In genomic region chr19:16605552-16605951, GRCh38 we compare ENCODE assay signal across 9 cellular contexts. TPM values are rescaled to one million over a fixed set of nuclear protein-coding genes. Genes with fewer than 3 reads are reported as not detected.
DNase-seq lines count a peak whose midpoint lies in the region; ATAC-seq and TF ChIP-seq lines count a peak whose summit lies in the region.
"Had no signal": no experiment of that assay in that cellular context is flagged by ENCODE, and none has a peak within 500 bp of the region (broad histone marks: within the 10 kb centered on the region; RNA-seq: fewer than 3 reads in every experiment).

No MANE protein-coding gene starts in this region.

- ATAC-seq in GM21515 (IDR thresholded peaks at IDR 0.05; ENCODE audit: unreplicated experiment) = no peak

- H3K4me1 Mint-ChIP-seq in endothelial cell (ENCODE audit: unreplicated experiment) = peaks cover 3% of the 10 kb centered on the region

- H3K4me1 ChIP-seq in skeletal muscle satellite cell (ENCODE audit: control insufficient read depth, insufficient read depth, low read length) = peaks cover 40% of the 10 kb centered on the region

- no peak for TF ChIP-seq CTCF in endothelial cell (IDR thresholded peaks at IDR 0.05; ENCODE audit: unreplicated experiment)

- peak overlapping the region; percentile 57 for H3K4me2 ChIP-seq in skeletal muscle satellite cell (ENCODE audit: low read length)

- DNase-seq in NCI-H2196 (lab: John Stamatoyannopoulos, UW; ENCODE audit: unreplicated experiment) = peak; percentile 65
- no peak for DNase-seq in NCI-H2196 treated with DMSO at 0.1 percent for 48 hours (lab: John Stamatoyannopoulos, UW; ENCODE audit: unreplicated experiment)
- DNase-seq in endothelial cell (ENCODE audit: low spot score) = no peak
- no peak for DNase-seq in HCEC 1CT
- DNase-seq: NCI-H524 had no signal

- H3K36me3 Mint-ChIP-seq in endothelial cell (ENCODE audit: low read depth, unreplicated experiment) = peaks cover 3% of the 10 kb centered on the region

- no peaks in the 10 kb centered on the region for H3K27me3 ChIP-seq in skeletal muscle satellite cell (ENCODE audit: control insufficient read depth, insufficient read depth, low read length)
- H3K27me3 ChIP-seq: neutrophil had no signal

- peak overlapping the region; percentile 64 for H3K27ac Mint-ChIP-seq in endothelial cell (ENCODE audit: unreplicated experiment)

- no peaks in the 10 kb centered on the region for H3K9me3 Mint-ChIP-seq in endothelial cell (ENCODE audit: unreplicated experiment)

- peak overlapping the region; percentile 33 for H3K4me3 ChIP-seq in skeletal muscle satellite cell (ENCODE audit: low read length)
- H3K4me3 ChIP-seq: HAP-1 had no signal

- H3K27me3 Mint-ChIP-seq in endothelial cell (ENCODE audit: unreplicated experiment) = peaks cover 2% of the 10 kb centered on the region

- peak overlapping the region; percentile 9 for H3K4me3 Mint-ChIP-seq in endothelial cell (ENCODE audit: unreplicated experiment)

- peak overlapping the region; percentile 17 for H3K9ac ChIP-seq in skeletal muscle satellite cell (ENCODE audit: low read depth, low read length)

- no peaks in the 10 kb centered on the region for H3K9me3 ChIP-seq in skeletal muscle satellite cell (replicated peaks; ENCODE audit: low read length)
- H3K9me3 ChIP-seq: HAP-1, neutrophil had no signal

- H3K36me3 ChIP-seq in skeletal muscle satellite cell (ENCODE audit: insufficient read depth, low read length) = no peaks in the 10 kb centered on the region
- H3K36me3 ChIP-seq: HAP-1, neutrophil had no signal

RNA-seq across cellular contexts. Expression of gene MED26, which starts 22.5 kb away (rescaled TPM):
- 13.3 TPM for total RNA-seq in endothelial cell (ENCODE audit: unreplicated experiment)
- total RNA-seq in skeletal muscle satellite cell (2012; rRNA removed) = 5.6 and 7.2 TPM in 2 replicates

RNA-seq across cellular contexts. Expression of gene SLC35E1, which starts 33.3 kb away (rescaled TPM):
- 29.7 TPM for total RNA-seq in endothelial cell (ENCODE audit: unreplicated experiment)
- total RNA-seq in skeletal muscle satellite cell (2012; rRNA removed) = 32.2 and 39.3 TPM in 2 replicates

RNA-seq across cellular contexts. Expression of gene SMIM7, which starts 54.4 kb away (rescaled TPM):
- total RNA-seq in endothelial cell (ENCODE audit: unreplicated experiment) = 53.2 TPM
- 62.6 and 70.8 TPM in 2 replicates for total RNA-seq in skeletal muscle satellite cell (2012; rRNA removed)

RNA-seq across cellular contexts. Expression of gene TMEM38A, which starts 55.4 kb away (rescaled TPM):
- 0.36 TPM for total RNA-seq in endothelial cell (ENCODE audit: unreplicated experiment)
- total RNA-seq in skeletal muscle satellite cell (2012; rRNA removed) = 1.0 and 1.5 TPM in 2 replicates
